ENCODE assay signal across 21 cellular contexts in the genomic region with DNA sequence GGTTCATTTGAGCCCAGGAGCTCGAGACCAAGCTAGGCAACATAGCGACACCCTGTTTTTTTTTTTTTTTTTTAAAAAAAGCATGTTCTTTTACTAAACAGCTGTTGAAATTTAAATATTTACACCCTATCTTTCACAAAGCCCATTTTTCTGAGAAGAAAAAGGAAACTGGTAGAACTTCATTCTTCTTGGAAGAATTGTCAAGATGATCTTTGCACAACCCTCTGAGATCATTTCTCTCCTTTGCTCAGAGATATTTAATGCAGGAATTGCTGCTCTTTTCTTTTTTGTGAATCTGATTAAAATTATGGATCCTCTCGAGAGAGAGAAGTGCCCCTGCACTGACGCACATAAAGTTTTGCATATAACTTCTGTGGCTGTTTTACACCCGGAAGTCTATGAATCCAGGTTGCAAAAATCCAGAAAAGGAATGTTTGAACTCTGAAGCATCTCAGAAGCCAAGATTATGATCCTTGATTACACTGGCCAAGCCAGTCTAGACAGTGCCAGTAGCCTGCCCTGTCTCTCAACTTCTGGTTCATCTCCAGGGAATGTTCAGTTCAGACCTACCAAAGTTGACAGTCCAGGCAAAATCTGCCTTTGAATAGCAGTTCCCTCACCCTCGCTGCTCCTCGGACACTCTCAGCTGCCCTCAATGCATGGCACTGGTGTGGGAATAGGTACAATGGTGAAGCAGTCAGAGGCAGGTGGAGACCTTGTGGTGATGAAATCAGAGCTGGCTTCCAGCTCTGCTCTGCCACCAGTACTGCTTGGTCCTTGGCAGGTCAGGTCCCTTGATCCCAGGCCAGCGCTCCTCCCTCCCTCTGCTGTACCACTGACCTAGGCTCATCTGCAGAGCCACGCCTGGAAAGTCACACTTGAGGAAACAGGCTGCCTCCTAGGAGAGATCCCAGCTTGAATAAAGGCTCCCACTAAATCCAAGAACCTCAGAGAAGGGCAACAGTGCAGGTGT.
"Had no signal": no experiment of that assay in that cellular context is flagged by ENCODE, and none has a peak within 500 bp of the region (broad histone marks: within the 10 kb centered on the region; RNA-seq: fewer than 3 reads in every experiment).

No MANE protein-coding gene starts in this region.

- H3K4me3 Mint-ChIP-seq: activated B cell treated with CpG ODN at 0.5 μM for 24 hours; activated CD4-positive, alpha-beta memory T cell treated with anti-CD3 and anti-CD28 coated beads for 36 hours; activated naive CD8-positive, alpha-beta T cell treated with anti-CD3 and anti-CD28 coated beads, Interleukin-2, amount 10 ng/mL, durations not matched to agents 7 days and 5 days; natural killer cell; T-helper 2 cell treated with Interferon-gamma antibody and Interleukin-4, amounts not matched to agents 5 μg/mL and 100 μg/mL, for 36 hours had no signal

- DNase-seq: activated B cell treated with CpG ODN at 0.5 μM for 24 hours; activated CD4-positive, alpha-beta memory T cell treated with anti-CD3 and anti-CD28 coated beads for 36 hours; activated CD4-positive, alpha-beta T cell treated with anti-CD3 and anti-CD28 coated beads for 4 hours; activated naive CD8-positive, alpha-beta T cell treated with anti-CD3 and anti-CD28 coated beads, Interleukin-2, amount 10 ng/mL, durations not matched to agents 7 days and 5 days; activated T-cell treated with anti-CD3 and anti-CD28 coated beads for 4 hours; brain microvascular endothelial cell; cerebellar nuclear complex; effector CD8-positive, alpha-beta T cell; left cardiac atrium; lower lobe of right lung; natural killer cell; stimulated activated CD4-positive, alpha-beta T cell treated with anti-CD3 and anti-CD28 coated beads, Interleukin-2, amount 100 ng/mL, for 24 hours; stimulated activated naive CD4-positive, alpha-beta T cell treated with Interleukin-2 at 50 U/mL for 16 hours; upper lobe of left lung had no signal

- H3K4me1 Mint-ChIP-seq: activated B cell treated with CpG ODN at 0.5 μM for 24 hours; activated naive CD8-positive, alpha-beta T cell treated with anti-CD3 and anti-CD28 coated beads, Interleukin-2, amount 10 ng/mL, durations not matched to agents 7 days and 5 days; natural killer cell had no signal

- H3K4me3 ChIP-seq: gastroesophageal sphincter, heart right ventricle, lower lobe of right lung, right atrium auricular region, suprapubic skin, upper lobe of left lung had no signal

- H3K27ac ChIP-seq: brain microvascular endothelial cell, gastroesophageal sphincter, heart right ventricle, lower lobe of right lung, neutrophil, right atrium auricular region, suprapubic skin, upper lobe of left lung had no signal

- H3K4me1 ChIP-seq: gastroesophageal sphincter, heart right ventricle, lower lobe of right lung, right atrium auricular region, suprapubic skin, upper lobe of left lung had no signal

- H3K36me3 Mint-ChIP-seq: activated naive CD8-positive, alpha-beta T cell treated with anti-CD3 and anti-CD28 coated beads, Interleukin-2, amount 10 ng/mL, durations not matched to agents 7 days and 5 days; natural killer cell had no signal

- H3K9me3 Mint-ChIP-seq: natural killer cell; T-helper 2 cell treated with Interferon-gamma antibody and Interleukin-4, amounts not matched to agents 5 μg/mL and 100 μg/mL, for 36 hours had no signal

- H3K9me3 ChIP-seq: lower lobe of right lung, neutrophil, right atrium auricular region, suprapubic skin, upper lobe of left lung had no signal

- ATAC-seq: esophagus mucosa, gastroesophageal sphincter, left cardiac atrium, lower lobe of right lung, natural killer cell had no signal

- H3K27me3 ChIP-seq: brain microvascular endothelial cell, right atrium auricular region, suprapubic skin, upper lobe of left lung had no signal

- H3K27ac Mint-ChIP-seq: activated B cell treated with CpG ODN at 0.5 μM for 24 hours; activated CD4-positive, alpha-beta memory T cell treated with anti-CD3 and anti-CD28 coated beads for 36 hours; activated naive CD8-positive, alpha-beta T cell treated with anti-CD3 and anti-CD28 coated beads, Interleukin-2, amount 10 ng/mL, durations not matched to agents 7 days and 5 days; natural killer cell; T-helper 2 cell treated with Interferon-gamma antibody and Interleukin-4, amounts not matched to agents 5 μg/mL and 100 μg/mL, for 36 hours had no signal

- H3K36me3 ChIP-seq: brain microvascular endothelial cell, gastroesophageal sphincter, heart right ventricle, lower lobe of right lung, neutrophil, right atrium auricular region, suprapubic skin, upper lobe of left lung had no signal
